In genomic region chr12:104310751-104311297, GRCh38 we compare ENCODE assay signal across 2 cellular contexts.
TF ChIP-seq lines count a peak whose summit lies in the region.

No MANE protein-coding gene starts in this region.

TF ChIP-seq in A549, 52 proteins besides CTCF, POLR2A, EP300 and RAD21:
- no peak for TF ChIP-seq FOXS1 (CRISPR knock-in tag; IDR thresholded peaks at IDR 0.05)
- TF ChIP-seq HMGXB4 (CRISPR knock-in tag; IDR thresholded peaks at IDR 0.05; ENCODE audit: borderline replicate concordance): peak; percentile 56; the same call in 1 of the 2 replicates
- TF ChIP-seq HOXA7 (CRISPR knock-in tag; IDR thresholded peaks at IDR 0.05): peak; percentile 86; the same call in 1 of the 2 replicates
- TF ChIP-seq MAZ (IDR thresholded peaks at IDR 0.05; ENCODE audit: borderline replicate concordance, low read depth, low read length): no peak
- peak; percentile 44; the same call in 1 of the 2 replicates for TF ChIP-seq TP53 (CRISPR knock-in tag; IDR thresholded peaks at IDR 0.05)
- TF ChIP-seq FOSB (CRISPR knock-in tag; IDR thresholded peaks at IDR 0.05): peak; percentile 85
- peak; percentile 63; the same call in 1 of the 2 replicates for TF ChIP-seq POLR2AphosphoS2 (conservative IDR thresholded peaks at IDR 0.05; ENCODE audit: low read length)
- TF ChIP-seq ATOH8 (CRISPR knock-in tag; IDR thresholded peaks at IDR 0.05; ENCODE audit: low read depth): 0 out of 2 replicates have a peak, but pooled peaks have one; percentile 42
- peak; percentile 76 for TF ChIP-seq RARB (CRISPR knock-in tag; IDR thresholded peaks at IDR 0.05)
TF ChIP-seq in A549: peak in this region for 7.

TF ChIP-seq in K562, 482 proteins besides CTCF, POLR2A, EP300 and RAD21:
- TF ChIP-seq SMARCA5 (IDR thresholded peaks at IDR 0.05) (no peak), WHSC1 (IDR thresholded peaks at IDR 0.05; ENCODE audit: low read length) (no peak), ZNF511 (CRISPR knock-in tag; IDR thresholded peaks at IDR 0.05) (no peak), RBM14 (IDR thresholded peaks at IDR 0.05; ENCODE audit: borderline replicate concordance, insufficient read depth, low read depth, low read length) (no peak)
TF ChIP-seq in K562: peak in this region for 0.
